Comparison of ENCODE assay signal across 8 cellular contexts in genomic region chr7:28853834-28854749, GRCh38.
A peak's percentile ranks its signal among the peaks of the same experiment; 100 is the strongest.
DNase-seq lines count a peak whose midpoint lies in the region; ATAC-seq and TF ChIP-seq lines count a peak whose summit lies in the region.

No MANE protein-coding gene starts in this region.

- H2AFZ ChIP-seq in ACC112 (ENCODE audit: low read length, unreplicated experiment): peak overlapping the region; percentile 95

- 0 out of 2 replicates have a peak, but pooled peaks cover 15% of the 10 kb centered on the region for H3K27me3 ChIP-seq in ACC112 (ENCODE audit: insufficient read depth, low read length)
- H3K27me3 ChIP-seq in colonic mucosa: peaks cover 8% of the 10 kb centered on the region
- peaks cover 21 to 84% of the 10 kb centered on the region in 2 donors for H3K27me3 ChIP-seq in left lung

- H3K36me3 ChIP-seq in ACC112 (ENCODE audit: insufficient read depth, low read length) (no peaks in the 10 kb centered on the region), colonic mucosa (no peaks in the 10 kb centered on the region), left lung (no peaks in the 10 kb centered on the region)

- DNase-seq in NCI-H2171 treated with DMSO at 0.1 percent for 48 hours (lab: John Stamatoyannopoulos, UW) (peak; percentile 72), colonic mucosa (peak; percentile 84), left lung (peak; percentile 79 to 97)
- DNase-seq in activated CD4-positive, CD25-positive, alpha-beta regulatory T cell treated with anti-CD3 and anti-CD28 coated beads, Interleukin-2, amount 50 U/mL, for 72 hours: peak; percentile 74
- DNase-seq in stimulated activated CD4-positive, alpha-beta T cell treated with anti-CD3 and anti-CD28 coated beads, Interleukin-2, amount 100 ng/mL, for 24 hours: peak; percentile 69 to 80

- TF ChIP-seq CTCF in colonic mucosa (IDR thresholded peaks at IDR 0.05): peak; percentile 86
- peak; percentile 79 to 94 for TF ChIP-seq CTCF in left lung (IDR thresholded peaks at IDR 0.05)

- no peak overlapping the region for H3K27ac ChIP-seq in ACC112 (ENCODE audit: low read depth, low read length)
- H3K27ac ChIP-seq in colonic mucosa: no peak overlapping the region
- H3K27ac ChIP-seq in left lung: no peak overlapping the region

- H3K4me3 ChIP-seq in ACC112 (ENCODE audit: low read depth, low read length): peak overlapping the region; percentile 86
- peak overlapping the region; percentile 33 for H3K4me3 ChIP-seq in colonic mucosa
- peak overlapping the region; percentile 36 to 43 for H3K4me3 ChIP-seq in left lung

- H3K9me3 ChIP-seq in colonic mucosa (no peaks in the 10 kb centered on the region), left lung (no peaks in the 10 kb centered on the region)

- no peaks in the 10 kb centered on the region for H3K79me2 ChIP-seq in ACC112 (ENCODE audit: control insufficient read depth, insufficient read depth, low read length, unreplicated experiment)

- H3K9ac ChIP-seq in colonic mucosa (ENCODE audit: low read depth in 2 of 2, low read length in 2 of 2): peak overlapping the region in 1 of 2 donors; percentile 61

- H3K4me1 ChIP-seq in ACC112 (ENCODE audit: control insufficient read depth, insufficient read depth, low read length, unreplicated experiment): peaks cover 27% of the 10 kb centered on the region
- H3K4me1 ChIP-seq in colonic mucosa: no peaks in the 10 kb centered on the region
- peaks cover 4 to 15% of the 10 kb centered on the region in 2 donors for H3K4me1 ChIP-seq in left lung

- intact Hi-C loops in colonic mucosa (cut with DNase I) (loop anchor here (5.0 to 10.0 kb wide), 2 partner anchors 99 to 467 kb away; no protein-coding TSS in a partner anchor), left lung (cut with DNase I) (loop anchor here in 1 of 2 donors (10.0 kb wide), 1 partner anchor 459 kb away; no protein-coding TSS in a partner anchor)

- peak; percentile 87 for ATAC-seq in GM18520 (IDR thresholded peaks at IDR 0.05; ENCODE audit: unreplicated experiment)
- peak; percentile 99 for ATAC-seq in HG03066 (IDR thresholded peaks at IDR 0.05; ENCODE audit: low read depth, unreplicated experiment)
- peak; percentile 100 for ATAC-seq in left lung

Comparison
In these comparisons a context has a peak if more than half of its experiments do, and no peak if none do; other contexts are left out.
1. H3K4me3 ChIP-seq: peak in every context shown above with its lines; median percentile 86 in ACC112; 40 in left lung; 33 in colonic mucosa.